8 cellular contexts compared by ENCODE assay signal in genomic region chr17:7484067-7484963, GRCh38. TPM values are rescaled to one million over a fixed set of nuclear protein-coding genes. Genes with fewer than 3 reads are reported as not detected.
DNase-seq lines count a peak whose midpoint lies in the region; ATAC-seq and TF ChIP-seq lines count a peak whose summit lies in the region.

TSS of gene POLR2A (plus strand) at chr17:7484366.

- intact Hi-C loops in CD8-positive, alpha-beta T cell (cut with DNase I, micrococcal nuclease): loop anchor here (1.0 to 5.0 kb wide), 18 partner anchors 29 to 472 kb away; partner anchors contain the start of genes SENP3 (in 2 of the 2), TMEM102 (in 2 of the 2), TMEM256 (in 2 of the 2) and CYB5D1 (in 1 of the 2)

- no peaks in the 10 kb centered on the region for H3K36me3 ChIP-seq in CD8-positive, alpha-beta T cell (ENCODE audit: insufficient read depth, low read length)

- peak within 1 kb of the TSS; percentile 100 for H3K27ac Mint-ChIP-seq in CD8-positive, alpha-beta T cell

- no peaks in the 10 kb centered on the region for H3K9me3 Mint-ChIP-seq in CD8-positive, alpha-beta T cell

- ATAC-seq in CD8-positive, alpha-beta T cell: peak; percentile 66
- peak; percentile 55 for ATAC-seq in GM19467 (IDR thresholded peaks at IDR 0.05; ENCODE audit: unreplicated experiment)

- peak within 1 kb of the TSS; percentile 98 for H3K4me3 ChIP-seq in CD8-positive, alpha-beta T cell (ENCODE audit: low read depth, low read length)

- peaks cover 74% of the 10 kb centered on the region for H3K4me1 Mint-ChIP-seq in CD8-positive, alpha-beta T cell (ENCODE audit: low read depth)

- peak; percentile 96 to 99 (median 98) for DNase-seq in CD8-positive, alpha-beta T cell
- DNase-seq in HS-27A (ENCODE audit: low read depth): peak; percentile 83
- DNase-seq in NK-92 (lab: John Stamatoyannopoulos, UW; ENCODE audit: unreplicated experiment): peak; percentile 83
- DNase-seq in activated CD8-positive, alpha-beta memory T cell treated with anti-CD3 and anti-CD28 coated beads for 24 hours: peak; percentile 99
- DNase-seq in effector CD8-positive, alpha-beta T cell (lab: John Stamatoyannopoulos, UW): peak; percentile 98
- peak; percentile 99 for DNase-seq in lung microvascular endothelial cell (ENCODE audit: low read depth in 2 of 2)
- peak; percentile 94 to 96 (median 95) for DNase-seq in stimulated activated CD4-positive, alpha-beta T cell treated with anti-CD3 and anti-CD28 coated beads, TNF-alpha, amount 100 ng/mL, for 48 hours (ENCODE audit: low read depth in 3 of 3)

- H3K4me3 Mint-ChIP-seq in CD8-positive, alpha-beta T cell: peak within 1 kb of the TSS; percentile 100

- POLR2A ChIA-PET in CD8-positive, alpha-beta T cell (lab: Charles Lee): interaction anchor here (0.5 to 5.3 kb wide), 49 partner anchors 8 to 449 kb away, joined by 3 to 86 read pairs (median 4); partner anchors contain the start of genes ACAP1, CD68, CHRNB1 and FXR2

- H3K36me3 Mint-ChIP-seq in CD8-positive, alpha-beta T cell: peaks cover 35% of the 10 kb centered on the region

- CTCF ChIA-PET in CD8-positive, alpha-beta T cell (lab: Charles Lee): interaction anchor here (0.8 to 3.2 kb wide), 14 partner anchors 11 to 203 kb away, joined by 3 to 13 read pairs (median 5); partner anchors contain the start of genes TMEM95 and TP53

- no peaks in the 10 kb centered on the region for H3K9me3 ChIP-seq in CD8-positive, alpha-beta T cell (ENCODE audit: low read length)

- H3K27ac ChIP-seq in CD8-positive, alpha-beta T cell (ENCODE audit: low read depth, low read length): peak within 1 kb of the TSS; percentile 99

- no peak for TF ChIP-seq CTCF in CD8-positive, alpha-beta T cell (IDR thresholded peaks at IDR 0.05)

- H3K27me3 Mint-ChIP-seq in CD8-positive, alpha-beta T cell (ENCODE audit: low read depth): no peaks in the 10 kb centered on the region

- H3K4me1 ChIP-seq in CD8-positive, alpha-beta T cell (ENCODE audit: insufficient read depth, low read length): peaks cover 58% of the 10 kb centered on the region

- H3K27me3 ChIP-seq in CD8-positive, alpha-beta T cell (ENCODE audit: insufficient read depth, low read length): no peaks in the 10 kb centered on the region

RNA-seq across cellular contexts. Expression of gene POLR2A, which starts in this region (rescaled TPM):
- 100 to 1,000 TPM; 508 to 546 TPM for total RNA-seq in CD8-positive, alpha-beta T cell
- 56.0 and 70.0 TPM in 2 replicates for total RNA-seq in lung microvascular endothelial cell

Comparison
In these comparisons a context has a peak if more than half of its experiments do, and no peak if none do; other contexts are left out.
1. Peak in every context shown above with its lines: DNase-seq, ATAC-seq, H3K4me3 ChIP-seq and H3K27ac ChIP-seq.